Comparison of ENCODE assay signal across 27 cellular contexts in genomic region chr1:6092211-6092610, GRCh38.
"Had no signal": no experiment of that assay in that cellular context is flagged by ENCODE, and none has a peak within 500 bp of the region (broad histone marks: within the 10 kb centered on the region; RNA-seq: fewer than 3 reads in every experiment).

No MANE protein-coding gene starts in this region.

- H3K36me3 ChIP-seq: neural progenitor cell, prostate gland, sigmoid colon, tibial artery had no signal

- H3K4me3 Mint-ChIP-seq: mesothelial cell of epicardium; naive B cell; nephron; neural progenitor cell; stimulated activated memory B cell treated with anti-CD40 and anti-IgM and Interleukin-4, amounts not matched to agents 10 μg/mL and 1 μg/mL and 100 μg/mL, for 72 hours; type B pancreatic cell had no signal

- H3K4me1 ChIP-seq: esophagus muscularis mucosa, foreskin keratinocyte, gastroesophageal sphincter, neural progenitor cell, sigmoid colon, tibial artery had no signal

- H3K9me3 ChIP-seq: esophagus muscularis mucosa, gastroesophageal sphincter, heart left ventricle, mucosa of descending colon, prostate gland, sigmoid colon, testis, tibial artery had no signal

- H3K27me3 ChIP-seq: esophagus muscularis mucosa, foreskin keratinocyte, gastroesophageal sphincter, heart left ventricle, hepatocyte, neural progenitor cell, sigmoid colon, testis had no signal

- H3K36me3 Mint-ChIP-seq: mesothelial cell of epicardium, neural progenitor cell, type B pancreatic cell had no signal

- H3K4me3 ChIP-seq: coronary artery, esophagus muscularis mucosa, gastroesophageal sphincter, heart left ventricle, hepatocyte, mucosa of descending colon, neural progenitor cell, prostate gland, sigmoid colon, testis, tibial artery had no signal

- H3K9me3 Mint-ChIP-seq: mesothelial cell of epicardium; naive B cell; nephron; neural progenitor cell; stimulated activated memory B cell treated with anti-CD40 and anti-IgM and Interleukin-4, amounts not matched to agents 10 μg/mL and 1 μg/mL and 100 μg/mL, for 72 hours; type B pancreatic cell had no signal

- DNase-seq: dermis blood vessel endothelial cell; effector memory CD4-positive, alpha-beta T cell; foreskin keratinocyte; left cardiac atrium; mesenchymal stem cell; naive B cell; nucleus accumbens; sigmoid colon; stimulated activated CD4-positive, alpha-beta T cell treated with anti-CD3 and anti-CD28 coated beads, Interleukin-2, amount 100 ng/mL, for 24 hours; stimulated activated CD4-positive, alpha-beta T cell treated with anti-CD3 and anti-CD28 coated beads, Interleukin-4, amount 100 ng/mL, for 24 hours; stimulated activated naive CD8-positive, alpha-beta T cell treated with anti-CD3 and anti-CD28 coated beads, Interleukin-15, Interleukin-2, amounts not matched to agents 100 U/mL and 50 U/mL, for 24 hours; substantia nigra; testis; tibial artery had no signal

- H3K27ac Mint-ChIP-seq: mesothelial cell of epicardium; nephron; neural progenitor cell; stimulated activated memory B cell treated with anti-CD40 and anti-IgM and Interleukin-4, amounts not matched to agents 10 μg/mL and 1 μg/mL and 100 μg/mL, for 72 hours; type B pancreatic cell had no signal

- H3K27ac ChIP-seq: coronary artery, esophagus muscularis mucosa, foreskin keratinocyte, gastroesophageal sphincter, heart left ventricle, hepatocyte, neural progenitor cell, prostate gland, sigmoid colon, testis, tibial artery had no signal

- H3K27me3 Mint-ChIP-seq: naive B cell; stimulated activated memory B cell treated with anti-CD40 and anti-IgM and Interleukin-4, amounts not matched to agents 10 μg/mL and 1 μg/mL and 100 μg/mL, for 72 hours had no signal

- H3K4me1 Mint-ChIP-seq: stimulated activated memory B cell treated with anti-CD40 and anti-IgM and Interleukin-4, amounts not matched to agents 10 μg/mL and 1 μg/mL and 100 μg/mL, for 72 hours had no signal

- ATAC-seq: foreskin keratinocyte; gastroesophageal sphincter; heart left ventricle; left cardiac atrium; mucosa of descending colon; right cardiac atrium; stimulated activated memory B cell treated with anti-CD40 and anti-IgM and Interleukin-4, amounts not matched to agents 10 μg/mL and 1 μg/mL and 100 μg/mL, for 72 hours; stimulated activated naive CD8-positive, alpha-beta T cell treated with anti-CD3 and anti-CD28 coated beads, Interleukin-15, Interleukin-2, amounts not matched to agents 100 U/mL and 50 U/mL, for 24 hours had no signal
